Comparison of ENCODE assay signal across 19 cellular contexts in the genomic region with DNA sequence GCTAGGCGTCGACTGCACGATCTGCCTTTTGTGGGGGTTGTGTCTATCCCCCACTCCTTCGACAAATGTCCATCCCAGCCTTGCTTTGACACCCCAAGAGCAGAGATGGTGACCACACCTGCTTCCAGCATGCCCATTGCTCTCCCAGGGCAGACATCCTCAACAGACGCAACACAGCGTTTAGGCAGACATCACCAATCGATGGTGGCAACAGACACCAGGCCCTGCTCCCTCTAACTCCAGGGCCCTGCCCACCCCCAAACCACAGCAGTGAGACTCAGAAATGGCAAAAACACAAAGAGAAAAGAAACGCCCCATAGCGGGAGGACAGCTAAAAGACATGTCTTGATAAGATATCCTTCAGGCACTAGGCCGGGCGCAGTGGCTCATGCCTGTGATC.
"Had no signal": no experiment of that assay in that cellular context is flagged by ENCODE, and none has a peak within 500 bp of the region (broad histone marks: within the 10 kb centered on the region; RNA-seq: fewer than 3 reads in every experiment).

No MANE protein-coding gene starts in this region.

- H3K9ac ChIP-seq: SK-N-SH had no signal

- H3K27me3 ChIP-seq: MG63 had no signal

- DNase-seq: Karpas-422, KG1, MG63, NCI-H1092 treated with DMSO at 0.1 percent for 48 hours, NCI-H1436, NCI-H187, NCI-H2029, NCI-H2081 treated with DMSO at 0.1 percent for 48 hours, NCI-H2171, NCI-H226, NCI-H446, NCI-H510A, NCI-H524 treated with DMSO at 0.1 percent for 48 hours, NCI-H69, NCI-H774, RPMI8226, SHP77, SK-N-SH had no signal

- H3K9me3 ChIP-seq: MG63, SK-N-SH had no signal

- FAIRE-seq: RCC 7860 had no signal

- H3K36me3 ChIP-seq: MG63 had no signal

- H3K4me3 ChIP-seq: MG63 had no signal

- H3K4me2 ChIP-seq: SK-N-SH had no signal
